ENCODE assay signal across 17 cellular contexts in genomic region chr5:423626-424258, GRCh38. TPM values are rescaled to one million over a fixed set of nuclear protein-coding genes. Genes with fewer than 3 reads are reported as not detected.
DNase-seq lines count a peak whose midpoint lies in the region; ATAC-seq, FAIRE-seq and TF ChIP-seq lines count a peak whose summit lies in the region.
"Had no signal": no experiment of that assay in that cellular context is flagged by ENCODE, and none has a peak within 500 bp of the region (broad histone marks: within the 10 kb centered on the region; RNA-seq: fewer than 3 reads in every experiment).

No MANE protein-coding gene starts in this region.

- DNase-seq in GM12892 (ENCODE audit: insufficient read length) = no peak
- no peak for DNase-seq in RWPE1 (ENCODE audit: low spot score)
- DNase-seq in kidney = peak; percentile 59
- DNase-seq in CD14-positive monocyte (ENCODE audit: low spot score) = no peak
- DNase-seq in stimulated activated CD4-positive, alpha-beta T cell treated with anti-CD3 and anti-CD28 coated beads, Interleukin-4, amount 100 ng/mL, for 24 hours = no peak
- DNase-seq in activated CD4-positive, alpha-beta T cell treated with anti-CD3 and anti-CD28 coated beads for 36 hours = no peak
- DNase-seq: activated CD4-positive, alpha-beta memory T cell treated with anti-CD3 and anti-CD28 coated beads for 36 hours; Calu3; NCI-H1417 treated with DMSO at 0.1 percent for 48 hours; nucleus accumbens; stimulated activated CD4-positive, alpha-beta T cell treated with anti-CD3 and anti-CD28 coated beads, Interleukin-2, amount 100 ng/mL, for 48 hours; testis had no signal

- no peaks in the 10 kb centered on the region for H3K36me3 Mint-ChIP-seq in CD14-positive monocyte
- H3K36me3 Mint-ChIP-seq in activated CD4-positive, alpha-beta T cell treated with anti-CD3 and anti-CD28 coated beads for 36 hours (ENCODE audit: low read depth) = peaks cover 22% of the 10 kb centered on the region
- H3K36me3 Mint-ChIP-seq: activated CD4-positive, alpha-beta memory T cell treated with anti-CD3 and anti-CD28 coated beads for 36 hours had no signal

- H3K4me3 Mint-ChIP-seq in CD14-positive monocyte = no peak overlapping the region
- no peak overlapping the region for H3K4me3 Mint-ChIP-seq in activated CD4-positive, alpha-beta T cell treated with anti-CD3 and anti-CD28 coated beads for 36 hours
- H3K4me3 Mint-ChIP-seq: activated CD4-positive, alpha-beta memory T cell treated with anti-CD3 and anti-CD28 coated beads for 36 hours; GM23338 had no signal

- H3K27ac ChIP-seq in BLaER1 (no peak overlapping the region), RWPE1 (peak overlapping the region; percentile 29), kidney (ENCODE audit: low read depth in 2 of 2, low read length in 2 of 2) (no peak overlapping the region)
- H3K27ac ChIP-seq: testis had no signal

- H3K4me1 Mint-ChIP-seq in CD14-positive monocyte = peaks cover 8% of the 10 kb centered on the region
- H3K4me1 Mint-ChIP-seq in activated CD4-positive, alpha-beta T cell treated with anti-CD3 and anti-CD28 coated beads for 36 hours = no peaks in the 10 kb centered on the region

- TF ChIP-seq POLR2A in GM12892 (IDR thresholded peaks at IDR 0.05; ENCODE audit: low read depth, low read length) = 0 out of 2 replicates have a peak, but pooled peaks have one; percentile 21

- POLR2A ChIA-PET in RWPE1 (lab: Yijun Ruan, JAX; ENCODE audit: low non-redundant PET) = no interaction called here
- POLR2A ChIA-PET in activated CD4-positive, alpha-beta T cell treated with anti-CD3 and anti-CD28 coated beads for 36 hours (lab: Charles Lee) = no interaction called here

- H3K36me3 ChIP-seq in BLaER1 (peaks cover 4% of the 10 kb centered on the region; the same call in 1 of the 2 replicates), kidney (ENCODE audit: control insufficient read depth in 1 of 2, insufficient read depth in 2 of 2, low read length in 2 of 2) (no peaks in the 10 kb centered on the region)

- peak overlapping the region; percentile 66 for H3K4me2 ChIP-seq in BLaER1
- H3K4me2 ChIP-seq: GM23338 had no signal

- H3K9me3 ChIP-seq in BLaER1 = peaks cover 8% of the 10 kb centered on the region; the same call in 1 of the 2 replicates
- H3K9me3 ChIP-seq in kidney (ENCODE audit: control insufficient read depth in 1 of 2, low read length in 2 of 2) = no peaks in the 10 kb centered on the region
- H3K9me3 ChIP-seq: mucosa of descending colon, testis had no signal

- intact Hi-C loops in kidney (cut with DNase I) (no loop called here), CD14-positive monocyte (cut with micrococcal nuclease) (no loop called here)
- intact Hi-C loops in activated CD4-positive, alpha-beta T cell treated with anti-CD3 and anti-CD28 coated beads for 36 hours (cut with DNase I, micrococcal nuclease) = no loop called here

- CTCF ChIA-PET in RWPE1 (lab: Yijun Ruan, JAX) = interaction anchor here (0.9 kb wide), 1 partner anchor 22 kb away, joined by 3 read pairs; no protein-coding TSS in a partner anchor
- CTCF ChIA-PET in activated CD4-positive, alpha-beta T cell treated with anti-CD3 and anti-CD28 coated beads for 36 hours (lab: Charles Lee) = no interaction called here

- H3K9ac ChIP-seq in BLaER1 (no peak overlapping the region), kidney (ENCODE audit: low read length in 2 of 2) (no peak overlapping the region)

- no peaks in the 10 kb centered on the region for H3K27me3 ChIP-seq in BLaER1
- H3K27me3 ChIP-seq: testis had no signal

- H3K4me1 ChIP-seq in BLaER1 (peaks cover 58% of the 10 kb centered on the region), kidney (ENCODE audit: control insufficient read depth in 1 of 2, insufficient read depth in 1 of 2, low read depth in 1 of 2, low read length in 2 of 2) (no peaks in the 10 kb centered on the region)
- H3K4me1 ChIP-seq: testis had no signal

- no peak overlapping the region for H3K27ac Mint-ChIP-seq in CD14-positive monocyte
- H3K27ac Mint-ChIP-seq in activated CD4-positive, alpha-beta T cell treated with anti-CD3 and anti-CD28 coated beads for 36 hours = no peak overlapping the region
- H3K27ac Mint-ChIP-seq: activated CD4-positive, alpha-beta memory T cell treated with anti-CD3 and anti-CD28 coated beads for 36 hours; GM23338 had no signal

- no peak for ATAC-seq in HG02840 (IDR thresholded peaks at IDR 0.05; ENCODE audit: low FRiP score, unreplicated experiment)
- ATAC-seq in activated CD4-positive, alpha-beta T cell treated with anti-CD3 and anti-CD28 coated beads for 36 hours = no peak
- ATAC-seq: GM23338 had no signal

- no peaks in the 10 kb centered on the region for H4K20me1 ChIP-seq in BLaER1

- H3K9me3 Mint-ChIP-seq in CD14-positive monocyte = peaks cover 0 to 8% (median 0%) of the 10 kb centered on the region in 7 donors
- no peaks in the 10 kb centered on the region for H3K9me3 Mint-ChIP-seq in activated CD4-positive, alpha-beta T cell treated with anti-CD3 and anti-CD28 coated beads for 36 hours (ENCODE audit: low read depth)
- H3K9me3 Mint-ChIP-seq: activated CD4-positive, alpha-beta memory T cell treated with anti-CD3 and anti-CD28 coated beads for 36 hours; GM23338 had no signal

- FAIRE-seq in GM12892 (lab: Jason Lieb, UNC) = no peak
- no peak for FAIRE-seq in kidney (lab: Jason Lieb, UNC)
- FAIRE-seq: TTC549 had no signal

- H3K4me3 ChIP-seq in BLaER1 (no peak overlapping the region), kidney (ENCODE audit: low read length in 2 of 2) (no peak overlapping the region)
- H3K4me3 ChIP-seq: GM23338, mucosa of descending colon, testis had no signal

- H3K27me3 Mint-ChIP-seq in CD14-positive monocyte (ENCODE audit: low read depth in 3 of 3) = peaks cover 3 to 9% (median 8%) of the 10 kb centered on the region in 3 donors
- H3K27me3 Mint-ChIP-seq in activated CD4-positive, alpha-beta T cell treated with anti-CD3 and anti-CD28 coated beads for 36 hours = peaks cover 6% of the 10 kb centered on the region

- TF ChIP-seq CTCF in RWPE1 (conservative IDR thresholded peaks at IDR 0.05; ENCODE audit: low read depth) = no peak
- no peak for TF ChIP-seq CTCF in kidney (IDR thresholded peaks at IDR 0.05; ENCODE audit: borderline replicate concordance, extremely low read depth, insufficient read depth)
- TF ChIP-seq CTCF in CD14-positive monocyte (IDR thresholded peaks at IDR 0.05) = no peak

RNA-seq across cellular contexts. Expression of gene EXOC3, which starts 19.2 kb away (rescaled TPM):
- 27.5 TPM for polyA plus RNA-seq in GM12892 (2012; ENCODE audit: missing spikeins)
- total RNA-seq in kidney = 71.5 TPM
- polyA plus RNA-seq in kidney (ENCODE audit: insufficient read depth, low read depth, low replicate concordance) (40.5 TPM), CD14-positive monocyte (10 to 100 TPM; 33.2 to 53.8 TPM)
- total RNA-seq in activated CD4-positive, alpha-beta T cell treated with anti-CD3 and anti-CD28 coated beads for 36 hours = 10 to 100 TPM; 49.7 to 62.7 TPM
